ENCODE assay signal across 21 cellular contexts in the genomic region with DNA sequence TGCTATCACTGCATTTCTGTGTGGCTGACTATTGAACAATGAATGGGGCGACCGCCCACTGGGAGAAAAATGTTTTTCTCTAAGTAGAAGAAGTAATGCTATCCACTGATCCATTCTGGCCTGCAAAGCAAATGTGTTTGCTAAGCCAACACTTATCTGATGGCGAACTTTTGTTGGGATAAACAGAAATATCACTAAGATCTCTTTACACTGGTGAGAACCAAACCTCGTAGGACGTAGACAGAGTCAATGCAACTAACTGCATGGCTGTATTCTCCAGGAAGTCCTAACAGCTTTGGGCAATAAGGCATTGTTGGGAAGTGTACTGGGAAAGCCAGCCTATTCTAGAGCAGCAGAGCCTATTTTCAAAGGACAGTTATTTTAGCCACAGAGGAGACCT.
DNase-seq lines count a peak whose midpoint lies in the region; TF ChIP-seq lines count a peak whose summit lies in the region.
"Had no signal": no experiment of that assay in that cellular context is flagged by ENCODE, and none has a peak within 500 bp of the region (broad histone marks: within the 10 kb centered on the region; RNA-seq: fewer than 3 reads in every experiment).

No MANE protein-coding gene starts in this region.

- no peaks in the 10 kb centered on the region for H3K4me1 ChIP-seq in breast epithelium
- H3K4me1 ChIP-seq: BE2C had no signal

- H3K27me3 ChIP-seq in breast epithelium (no peaks in the 10 kb centered on the region), layer of hippocampus (ENCODE audit: control insufficient read depth, insufficient read depth, low read length) (no peaks in the 10 kb centered on the region)
- H3K27me3 ChIP-seq: BE2C, MG63 had no signal

- H3K27ac ChIP-seq in breast epithelium (no peak overlapping the region), layer of hippocampus (ENCODE audit: low read depth, low read length) (peak overlapping the region; percentile 59)
- H3K27ac ChIP-seq: RWPE1 had no signal

- no peaks in the 10 kb centered on the region for H3K36me3 ChIP-seq in breast epithelium
- H3K36me3 ChIP-seq: BE2C, MG63 had no signal

- in situ Hi-C loops in T47D (cut with HindIII; ENCODE audit: low pct_unique_long_range_greater_than_20kb, low sequenced_read_pairs): no loop called here

- H3K4me3 ChIP-seq in breast epithelium: no peak overlapping the region
- H3K4me3 ChIP-seq: MG63 had no signal

- TF ChIP-seq POLR2A in breast epithelium (IDR thresholded peaks at IDR 0.05): no peak

- intact Hi-C loops in breast epithelium (cut with DNase I; ENCODE audit: low total_unique reads): no loop called here

- H3K9me3 ChIP-seq in breast epithelium: no peaks in the 10 kb centered on the region
- H3K9me3 ChIP-seq: BE2C, MG63 had no signal

- TF ChIP-seq CTCF in breast epithelium (IDR thresholded peaks at IDR 0.05): no peak

- DNase-seq in T47D (ENCODE audit: low read depth in 1 of 2, low spot score in 1 of 2): peak; percentile 15 to 73
- no peak for DNase-seq in breast epithelium (ENCODE audit: low spot score in 2 of 2)
- DNase-seq in NCI-H345 treated with DMSO at 0.1 percent for 48 hours (lab: John Stamatoyannopoulos, UW; ENCODE audit: unreplicated experiment): peak; percentile 20
- no peak for DNase-seq in cerebellar cortex (ENCODE audit: low spot score)
- DNase-seq in NCI-H82 treated with DMSO at 0.1 percent for 48 hours (lab: John Stamatoyannopoulos, UW; ENCODE audit: unreplicated experiment): no peak
- DNase-seq in dermis blood vessel endothelial cell: no peak
- DNase-seq: BE2C; CD8-positive, alpha-beta T cell; DMS79; Karpas-422; MG63; NCI-H1048; NCI-H146; NCI-H2029 treated with DMSO at 0.1 percent for 48 hours; NCI-H2171; NCI-H510A; NCI-H748 treated with DMSO at 0.1 percent for 48 hours; PC-3; SIG-M5 had no signal

Comparison
In these comparisons a context has a peak if more than half of its experiments do, and no peak if none do; other contexts are left out.
1. DNase-seq: peak in T47D (2 of 2) and NCI-H345 treated with DMSO at 0.1 percent for 48 hours (single experiment); none in breast epithelium (0 of 2), cerebellar cortex (single experiment), NCI-H82 treated with DMSO at 0.1 percent for 48 hours (single experiment) and dermis blood vessel endothelial cell (single experiment).